In genomic region chr22:44965171-44965570, GRCh38 we compare ENCODE assay signal across 25 cellular contexts. TPM values are rescaled to one million over a fixed set of nuclear protein-coding genes. Genes with fewer than 3 reads are reported as not detected.
"Had no signal": no experiment of that assay in that cellular context is flagged by ENCODE, and none has a peak within 500 bp of the region (broad histone marks: within the 10 kb centered on the region; RNA-seq: fewer than 3 reads in every experiment).

No MANE protein-coding gene starts in this region.

- DNase-seq: activated CD4-positive, alpha-beta T cell treated with anti-CD3 and anti-CD28 coated beads, Interleukin-2, amount 50 U/mL, for 1 hour; activated T-cell treated with anti-CD3 and anti-CD28 coated beads, Interleukin-2, amount 50 U/mL, for 1 hour; adrenal gland; brain microvascular endothelial cell; caudate nucleus; dermis blood vessel endothelial cell; effector CD8-positive, alpha-beta T cell; foreskin keratinocyte; kidney; left ventricle myocardium inferior; midbrain; stimulated activated CD4-positive, alpha-beta T cell treated with anti-CD3 and anti-CD28 coated beads, Interleukin-12 subunit alpha, Interleukin-12 subunit beta, amount 100 ng/mL, for 4 hours; stimulated activated CD4-positive, alpha-beta T cell treated with anti-CD3 and anti-CD28 coated beads, Interleukin-4, amount 100 ng/mL, for 4 hours; stimulated activated naive CD8-positive, alpha-beta T cell treated with anti-CD3 and anti-CD28 coated beads, Interleukin-15, Interleukin-2, amounts not matched to agents 100 U/mL and 50 U/mL, for 24 hours; upper lobe of left lung had no signal

- H3K36me3 Mint-ChIP-seq: activated naive CD8-positive, alpha-beta T cell; natural killer cell treated with Interleukin-12 subunit alpha and Interleukin-12 subunit beta and Interleukin-15 and Interleukin-18, amount 100 ng/mL, for 72 hours had no signal

- H3K79me2 ChIP-seq: parathyroid adenoma had no signal

- H3K4me3 ChIP-seq: adrenal gland, ascending aorta, left ventricle myocardium inferior, upper lobe of left lung had no signal

- H3K4me3 Mint-ChIP-seq: activated naive CD8-positive, alpha-beta T cell; natural killer cell treated with Interleukin-12 subunit alpha and Interleukin-12 subunit beta and Interleukin-15 and Interleukin-18, amount 100 ng/mL, for 72 hours had no signal

- H3K9me3 Mint-ChIP-seq: natural killer cell treated with Interleukin-12 subunit alpha and Interleukin-12 subunit beta and Interleukin-15 and Interleukin-18, amount 100 ng/mL, for 72 hours had no signal

- H2AFZ ChIP-seq: parathyroid adenoma had no signal

- H3K36me3 ChIP-seq: adrenal gland, ascending aorta, brain microvascular endothelial cell, left ventricle myocardium inferior, upper lobe of left lung had no signal

- H3K27ac Mint-ChIP-seq: activated naive CD8-positive, alpha-beta T cell; natural killer cell treated with Interleukin-12 subunit alpha and Interleukin-12 subunit beta and Interleukin-15 and Interleukin-18, amount 100 ng/mL, for 72 hours had no signal

- H3K27me3 ChIP-seq: adrenal gland, ascending aorta, brain microvascular endothelial cell, foreskin keratinocyte, upper lobe of left lung had no signal

- ATAC-seq: activated CD4-positive, CD25-positive, alpha-beta regulatory T cell treated with anti-CD3 and anti-CD28 coated beads, Interleukin-2, amount 50 U/mL, for 24 hours; foreskin keratinocyte; right cardiac atrium; stimulated activated naive CD8-positive, alpha-beta T cell treated with anti-CD3 and anti-CD28 coated beads, Interleukin-15, Interleukin-2, amounts not matched to agents 100 U/mL and 50 U/mL, for 24 hours had no signal

- H3K27ac ChIP-seq: adrenal gland, ascending aorta, brain microvascular endothelial cell, foreskin keratinocyte, left ventricle myocardium inferior, parathyroid adenoma, upper lobe of left lung had no signal

- H3K4me1 ChIP-seq: adrenal gland, ascending aorta, foreskin keratinocyte, left ventricle myocardium inferior, parathyroid adenoma, upper lobe of left lung had no signal

RNA-seq across cellular contexts. Expression of gene PHF21B, which starts 44.6 kb away (rescaled TPM):
- total RNA-seq: ascending aorta; dermis blood vessel endothelial cell; glomerular endothelial cell; lung microvascular endothelial cell; pulmonary artery endothelial cell; T-helper 2 cell treated with Interferon-gamma antibody and Interleukin-4, amounts not matched to agents 100 ng/mL and 5 ng/mL, for 36 hours had no signal
